Comparison of ENCODE assay signal across 32 cellular contexts in the genomic region with DNA sequence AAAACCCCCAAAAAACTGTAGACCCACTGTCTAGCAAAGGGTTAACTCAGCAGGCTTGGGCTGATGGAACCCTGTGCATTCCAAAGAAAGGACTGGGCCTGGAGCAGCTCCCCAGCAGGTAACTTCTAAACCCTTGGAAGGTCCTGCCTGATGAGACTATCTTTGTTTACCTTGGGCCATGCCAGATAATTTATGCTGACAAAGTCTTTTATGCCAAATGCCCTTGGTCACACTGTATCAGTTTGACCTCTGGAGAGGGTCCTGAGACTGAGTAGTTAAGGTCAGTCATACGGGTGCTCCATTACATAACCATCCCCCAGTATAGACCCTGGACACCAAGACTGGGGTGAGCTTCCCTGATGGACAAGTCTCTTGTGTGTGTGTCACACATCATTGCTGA.
"Had no signal": no experiment of that assay in that cellular context is flagged by ENCODE, and none has a peak within 500 bp of the region (broad histone marks: within the 10 kb centered on the region; RNA-seq: fewer than 3 reads in every experiment).

No MANE protein-coding gene starts in this region.

- H3K4me1 ChIP-seq: parathyroid adenoma, psoas muscle, spleen, suprapubic skin, testis, tibial artery, transverse colon, upper lobe of right lung, uterus had no signal

- H3K27ac Mint-ChIP-seq: natural killer cell treated with Interleukin-12 subunit alpha and Interleukin-12 subunit beta and Interleukin-15 and Interleukin-18, amount 100 ng/mL, for 72 hours; nephron progenitor cell; progenitor cell of endocrine pancreas; stimulated activated memory B cell treated with anti-CD40 and anti-IgM and Interleukin-4, amounts not matched to agents 10 μg/mL and 1 μg/mL and 100 μg/mL, for 72 hours; stimulated activated naive CD8-positive, alpha-beta T cell treated with anti-CD3 and anti-CD28 coated beads, Interleukin-15, amount 100 ng/mL, for 72 hours; type B pancreatic cell had no signal

- H3K27me3 Mint-ChIP-seq: stimulated activated naive CD8-positive, alpha-beta T cell treated with anti-CD3 and anti-CD28 coated beads, Interleukin-15, amount 100 ng/mL, for 72 hours had no signal

- H2AFZ ChIP-seq: parathyroid adenoma had no signal

- H3K9me3 Mint-ChIP-seq: natural killer cell treated with Interleukin-12 subunit alpha and Interleukin-12 subunit beta and Interleukin-15 and Interleukin-18, amount 100 ng/mL, for 72 hours; type B pancreatic cell had no signal

- H3K79me2 ChIP-seq: parathyroid adenoma had no signal

- H3K9ac ChIP-seq: parathyroid adenoma had no signal

- H3K4me2 ChIP-seq: smooth muscle cell had no signal

- H3K36me3 Mint-ChIP-seq: naive thymus-derived CD8-positive, alpha-beta T cell; natural killer cell treated with Interleukin-12 subunit alpha and Interleukin-12 subunit beta and Interleukin-15 and Interleukin-18, amount 100 ng/mL, for 72 hours; stimulated activated memory B cell treated with anti-CD40 and anti-IgM and Interleukin-4, amounts not matched to agents 10 μg/mL and 1 μg/mL and 100 μg/mL, for 72 hours; type B pancreatic cell had no signal

- H3K27ac ChIP-seq: neutrophil, ovary, parathyroid adenoma, psoas muscle, skin epidermis, spleen, suprapubic skin, testis, tibial artery, transverse colon, upper lobe of right lung, uterus had no signal

- H3K4me3 ChIP-seq: ovary, psoas muscle, skin epidermis, smooth muscle cell, spleen, suprapubic skin, testis, tibial artery, transverse colon, upper lobe of right lung, uterus had no signal

- H3K27me3 ChIP-seq: ovary, testis, transverse colon, upper lobe of right lung, uterus had no signal

- DNase-seq: naive thymus-derived CD8-positive, alpha-beta T cell; nephron progenitor cell; occipital lobe; ovary; psoas muscle; right cardiac atrium; spleen; stimulated activated CD4-positive, alpha-beta T cell treated with anti-CD3 and anti-CD28 coated beads, Interleukin-12 subunit alpha, Interleukin-12 subunit beta, amount 100 ng/mL, for 4 hours; stimulated activated CD4-positive, alpha-beta T cell treated with anti-CD3 and anti-CD28 coated beads, Interleukin-1b, Interleukin-23, amount 100 ng/mL, for 48 hours; stimulated activated CD4-positive, alpha-beta T cell treated with anti-CD3 and anti-CD28 coated beads, Interleukin-4, amount 100 ng/mL, for 1 hour; stimulated activated CD4-positive, alpha-beta T cell treated with anti-CD3 and anti-CD28 coated beads, Interleukin-4, amount 100 ng/mL, for 4 hours; stimulated activated CD8-positive, alpha-beta memory T cell treated with anti-CD3 and anti-CD28 coated beads, Interleukin-4, amount 100 ng/mL, for 48 hours; stimulated activated naive CD4-positive, alpha-beta T cell; stimulated activated naive CD8-positive, alpha-beta T cell treated with anti-CD3 and anti-CD28 coated beads, Interleukin-15, amount 100 ng/mL, for 72 hours; stimulated activated naive CD8-positive, alpha-beta T cell treated with anti-CD3 and anti-CD28 coated beads, Interleukin-15, Interleukin-2, amounts not matched to agents 100 U/mL and 50 U/mL, for 24 hours; substantia nigra; testis; tibial artery; transverse colon; upper lobe of right lung; uterus had no signal

- H3K9me3 ChIP-seq: neutrophil, psoas muscle, suprapubic skin, testis, tibial artery, transverse colon, upper lobe of right lung, uterus had no signal

- H3K4me1 Mint-ChIP-seq: nephron progenitor cell; stimulated activated memory B cell treated with anti-CD40 and anti-IgM and Interleukin-4, amounts not matched to agents 10 μg/mL and 1 μg/mL and 100 μg/mL, for 72 hours; stimulated activated naive CD8-positive, alpha-beta T cell treated with anti-CD3 and anti-CD28 coated beads, Interleukin-15, amount 100 ng/mL, for 72 hours had no signal

- H3K36me3 ChIP-seq: neutrophil, ovary, spleen, suprapubic skin, transverse colon, upper lobe of right lung, uterus had no signal

- H3K4me3 Mint-ChIP-seq: naive thymus-derived CD8-positive, alpha-beta T cell; natural killer cell treated with Interleukin-12 subunit alpha and Interleukin-12 subunit beta and Interleukin-15 and Interleukin-18, amount 100 ng/mL, for 72 hours; nephron progenitor cell; neural crest cell; stimulated activated memory B cell treated with anti-CD40 and anti-IgM and Interleukin-4, amounts not matched to agents 10 μg/mL and 1 μg/mL and 100 μg/mL, for 72 hours; stimulated activated naive CD8-positive, alpha-beta T cell treated with anti-CD3 and anti-CD28 coated beads, Interleukin-15, amount 100 ng/mL, for 72 hours; type B pancreatic cell had no signal

- ATAC-seq: naive thymus-derived CD8-positive, alpha-beta T cell; natural killer cell treated with Interleukin-12 subunit alpha and Interleukin-12 subunit beta and Interleukin-15 and Interleukin-18, amount 100 ng/mL, for 72 hours; psoas muscle; right cardiac atrium; sciatic nerve; stimulated activated memory B cell treated with anti-CD40 and anti-IgM and Interleukin-4, amounts not matched to agents 10 μg/mL and 1 μg/mL and 100 μg/mL, for 72 hours; stimulated activated naive CD8-positive, alpha-beta T cell treated with anti-CD3 and anti-CD28 coated beads, Interleukin-15, amount 100 ng/mL, for 72 hours; stimulated activated naive CD8-positive, alpha-beta T cell treated with anti-CD3 and anti-CD28 coated beads, Interleukin-15, Interleukin-2, amounts not matched to agents 100 U/mL and 50 U/mL, for 24 hours; upper lobe of right lung had no signal
